2 cellular contexts compared by ENCODE assay signal in genomic region chr14:105285174-105285573, GRCh38.
TF ChIP-seq lines count a peak whose summit lies in the region.

No MANE protein-coding gene starts in this region.

TF ChIP-seq in HCT116, 20 proteins besides CTCF, POLR2A, EP300 and RAD21:
- TF ChIP-seq ZNF274 (IDR thresholded peaks at IDR 0.05; ENCODE audit: low read depth, low read length) = no peak
- TF ChIP-seq ELF1 (IDR thresholded peaks at IDR 0.05; ENCODE audit: borderline replicate concordance, low read depth) = no peak
- no peak for TF ChIP-seq CEBPB (IDR thresholded peaks at IDR 0.05; ENCODE audit: low read depth)
- TF ChIP-seq FOSL1 (IDR thresholded peaks at IDR 0.05; ENCODE audit: low read depth) = no peak
- no peak for TF ChIP-seq ATF3 (IDR thresholded peaks at IDR 0.05)
- TF ChIP-seq, protein P1, sequence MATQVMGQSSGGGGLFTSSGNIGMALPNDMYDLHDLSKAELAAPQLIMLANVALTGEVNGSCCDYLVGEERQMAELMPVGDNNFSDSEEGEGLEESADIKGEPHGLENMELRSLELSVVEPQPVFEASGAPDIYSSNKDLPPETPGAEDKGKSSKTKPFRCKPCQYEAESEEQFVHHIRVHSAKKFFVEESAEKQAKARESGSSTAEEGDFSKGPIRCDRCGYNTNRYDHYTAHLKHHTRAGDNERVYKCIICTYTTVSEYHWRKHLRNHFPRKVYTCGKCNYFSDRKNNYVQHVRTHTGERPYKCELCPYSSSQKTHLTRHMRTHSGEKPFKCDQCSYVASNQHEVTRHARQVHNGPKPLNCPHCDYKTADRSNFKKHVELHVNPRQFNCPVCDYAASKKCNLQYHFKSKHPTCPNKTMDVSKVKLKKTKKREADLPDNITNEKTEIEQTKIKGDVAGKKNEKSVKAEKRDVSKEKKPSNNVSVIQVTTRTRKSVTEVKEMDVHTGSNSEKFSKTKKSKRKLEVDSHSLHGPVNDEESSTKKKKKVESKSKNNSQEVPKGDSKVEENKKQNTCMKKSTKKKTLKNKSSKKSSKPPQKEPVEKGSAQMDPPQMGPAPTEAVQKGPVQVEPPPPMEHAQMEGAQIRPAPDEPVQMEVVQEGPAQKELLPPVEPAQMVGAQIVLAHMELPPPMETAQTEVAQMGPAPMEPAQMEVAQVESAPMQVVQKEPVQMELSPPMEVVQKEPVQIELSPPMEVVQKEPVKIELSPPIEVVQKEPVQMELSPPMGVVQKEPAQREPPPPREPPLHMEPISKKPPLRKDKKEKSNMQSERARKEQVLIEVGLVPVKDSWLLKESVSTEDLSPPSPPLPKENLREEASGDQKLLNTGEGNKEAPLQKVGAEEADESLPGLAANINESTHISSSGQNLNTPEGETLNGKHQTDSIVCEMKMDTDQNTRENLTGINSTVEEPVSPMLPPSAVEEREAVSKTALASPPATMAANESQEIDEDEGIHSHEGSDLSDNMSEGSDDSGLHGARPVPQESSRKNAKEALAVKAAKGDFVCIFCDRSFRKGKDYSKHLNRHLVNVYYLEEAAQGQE (IDR thresholded peaks at IDR 0.05; ENCODE audit: low read depth) = no peak
- TF ChIP-seq TCF7L2 (IDR thresholded peaks at IDR 0.05; ENCODE audit: borderline replicate concordance, extremely low read depth, insufficient read depth, insufficient read length) = no peak
- TF ChIP-seq EZH2 (IDR thresholded peaks at IDR 0.05) = no peak
TF ChIP-seq in HCT116: peak in this region for 0.

TF ChIP-seq in GM12878, 131 proteins besides CTCF, POLR2A, EP300 and RAD21:
- TF ChIP-seq EGR1 (IDR thresholded peaks at IDR 0.05; ENCODE audit: borderline replicate concordance in 1 of 2, low read depth in 2 of 2, low read length in 2 of 2) (no peak), MYC (IDR thresholded peaks at IDR 0.05; ENCODE audit: insufficient read depth, insufficient read length, insufficient replicate concordance, low read length, severe bottlenecking) (no peak), CBX5 (IDR thresholded peaks at IDR 0.05; ENCODE audit: low read depth) (no peak), RAD51 (IDR thresholded peaks at IDR 0.05) (no peak), BCLAF1 (IDR thresholded peaks at IDR 0.05) (no peak), HDAC6 (IDR thresholded peaks at IDR 0.05; ENCODE audit: unreplicated experiment) (no peak), NRF1 (conservative IDR thresholded peaks at IDR 0.05; ENCODE audit: low read depth, low read length) (no peak), CHD2 (IDR thresholded peaks at IDR 0.05; ENCODE audit: borderline replicate concordance, low read depth, low read length) (no peak), CBFB (IDR thresholded peaks at IDR 0.05; ENCODE audit: low read depth) (no peak), CEBPB (IDR thresholded peaks at IDR 0.05; ENCODE audit: borderline replicate concordance in 1 of 2, low read depth in 2 of 2, low read length in 2 of 2) (no peak), SREBF2 (IDR thresholded peaks at IDR 0.05; ENCODE audit: low read length) (no peak), KAT2A (conservative IDR thresholded peaks at IDR 0.05; ENCODE audit: control insufficient read depth, low read depth, low read length) (no peak), HCFC1 (IDR thresholded peaks at IDR 0.05; ENCODE audit: low read length) (no peak), ZZZ3 (IDR thresholded peaks at IDR 0.05; ENCODE audit: control insufficient read depth, insufficient read length, low read depth) (no peak), SP1 (IDR thresholded peaks at IDR 0.05; ENCODE audit: low read depth, low read length) (no peak)
- TF ChIP-seq, protein P2, sequence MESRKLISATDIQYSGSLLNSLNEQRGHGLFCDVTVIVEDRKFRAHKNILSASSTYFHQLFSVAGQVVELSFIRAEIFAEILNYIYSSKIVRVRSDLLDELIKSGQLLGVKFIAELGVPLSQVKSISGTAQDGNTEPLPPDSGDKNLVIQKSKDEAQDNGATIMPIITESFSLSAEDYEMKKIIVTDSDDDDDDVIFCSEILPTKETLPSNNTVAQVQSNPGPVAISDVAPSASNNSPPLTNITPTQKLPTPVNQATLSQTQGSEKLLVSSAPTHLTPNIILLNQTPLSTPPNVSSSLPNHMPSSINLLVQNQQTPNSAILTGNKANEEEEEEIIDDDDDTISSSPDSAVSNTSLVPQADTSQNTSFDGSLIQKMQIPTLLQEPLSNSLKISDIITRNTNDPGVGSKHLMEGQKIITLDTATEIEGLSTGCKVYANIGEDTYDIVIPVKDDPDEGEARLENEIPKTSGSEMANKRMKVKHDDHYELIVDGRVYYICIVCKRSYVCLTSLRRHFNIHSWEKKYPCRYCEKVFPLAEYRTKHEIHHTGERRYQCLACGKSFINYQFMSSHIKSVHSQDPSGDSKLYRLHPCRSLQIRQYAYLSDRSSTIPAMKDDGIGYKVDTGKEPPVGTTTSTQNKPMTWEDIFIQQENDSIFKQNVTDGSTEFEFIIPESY (IDR thresholded peaks at IDR 0.05) = no peak
TF ChIP-seq in GM12878: peak in this region for 0.
